In the genomic region with DNA sequence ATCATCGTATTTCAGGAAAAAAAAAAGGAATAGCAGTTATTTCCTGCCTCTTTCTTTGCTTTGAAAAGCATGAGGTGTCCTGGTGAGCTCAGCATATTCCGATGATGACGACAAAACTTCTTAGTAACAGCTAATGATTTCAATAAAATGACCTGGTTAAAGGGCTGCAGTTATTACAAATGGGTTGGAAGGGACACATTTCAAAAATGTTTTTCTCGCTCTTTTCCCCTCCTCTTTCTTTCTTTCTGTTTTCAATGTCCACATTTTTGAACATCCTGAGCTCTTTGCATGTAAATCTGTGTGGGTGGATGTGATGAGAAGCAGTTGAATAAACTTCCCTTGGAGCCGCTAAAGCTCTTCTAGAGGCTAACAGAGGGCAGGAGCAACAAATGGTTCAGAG, we compare ENCODE assay signal across 1 cellular context.
TF ChIP-seq lines count a peak whose summit lies in the region.

No MANE protein-coding gene starts in this region.

TF ChIP-seq in IMR-90, 13 proteins besides CTCF, POLR2A, EP300 and RAD21 (continued from another document):
- TF ChIP-seq, protein P1, sequence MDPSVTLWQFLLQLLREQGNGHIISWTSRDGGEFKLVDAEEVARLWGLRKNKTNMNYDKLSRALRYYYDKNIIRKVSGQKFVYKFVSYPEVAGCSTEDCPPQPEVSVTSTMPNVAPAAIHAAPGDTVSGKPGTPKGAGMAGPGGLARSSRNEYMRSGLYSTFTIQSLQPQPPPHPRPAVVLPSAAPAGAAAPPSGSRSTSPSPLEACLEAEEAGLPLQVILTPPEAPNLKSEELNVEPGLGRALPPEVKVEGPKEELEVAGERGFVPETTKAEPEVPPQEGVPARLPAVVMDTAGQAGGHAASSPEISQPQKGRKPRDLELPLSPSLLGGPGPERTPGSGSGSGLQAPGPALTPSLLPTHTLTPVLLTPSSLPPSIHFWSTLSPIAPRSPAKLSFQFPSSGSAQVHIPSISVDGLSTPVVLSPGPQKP (IDR thresholded peaks at IDR 0.05; ENCODE audit: borderline replicate concordance, low read depth, low read length): no peak
- TF ChIP-seq MXI1 (IDR thresholded peaks at IDR 0.05; ENCODE audit: borderline replicate concordance, low read depth, low read length) (no peak), CEBPB (IDR thresholded peaks at IDR 0.05; ENCODE audit: low read depth, low read length) (no peak), CHD1 (IDR thresholded peaks at IDR 0.05; ENCODE audit: low read depth, low read length) (no peak), SMC3 (IDR thresholded peaks at IDR 0.05; ENCODE audit: low read depth, low read length) (no peak)
- TF ChIP-seq, protein P2, sequence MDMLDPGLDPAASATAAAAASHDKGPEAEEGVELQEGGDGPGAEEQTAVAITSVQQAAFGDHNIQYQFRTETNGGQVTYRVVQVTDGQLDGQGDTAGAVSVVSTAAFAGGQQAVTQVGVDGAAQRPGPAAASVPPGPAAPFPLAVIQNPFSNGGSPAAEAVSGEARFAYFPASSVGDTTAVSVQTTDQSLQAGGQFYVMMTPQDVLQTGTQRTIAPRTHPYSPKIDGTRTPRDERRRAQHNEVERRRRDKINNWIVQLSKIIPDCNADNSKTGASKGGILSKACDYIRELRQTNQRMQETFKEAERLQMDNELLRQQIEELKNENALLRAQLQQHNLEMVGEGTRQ (IDR thresholded peaks at IDR 0.05; ENCODE audit: low read depth, low read length): no peak
